24 cellular contexts compared by ENCODE assay signal in the genomic region with DNA sequence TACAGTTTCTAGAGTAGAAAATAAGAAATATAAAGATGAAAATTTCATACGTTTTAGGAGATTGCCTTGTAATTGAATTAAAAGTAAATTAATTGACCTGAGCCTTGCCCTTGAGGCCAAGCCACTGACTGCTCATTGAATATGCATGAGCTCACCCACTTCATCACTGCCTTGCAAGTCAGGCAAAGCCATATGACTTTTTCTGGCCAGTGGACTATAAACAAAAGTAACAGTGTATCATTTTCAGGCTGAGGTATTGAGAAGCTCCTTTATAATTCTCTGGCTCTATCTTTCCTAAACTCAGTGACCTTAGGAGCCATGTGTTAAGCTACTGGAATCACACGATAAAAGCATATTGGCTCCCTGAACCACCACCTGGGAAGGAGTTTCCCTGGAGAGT.
DNase-seq lines count a peak whose midpoint lies in the region; ATAC-seq, FAIRE-seq and TF ChIP-seq lines count a peak whose summit lies in the region.
"Had no signal": no experiment of that assay in that cellular context is flagged by ENCODE, and none has a peak within 500 bp of the region (broad histone marks: within the 10 kb centered on the region; RNA-seq: fewer than 3 reads in every experiment).

No MANE protein-coding gene starts in this region.

- H3K27me3 Mint-ChIP-seq in GM23338 (ENCODE audit: insufficient read depth, low read depth, poor library complexity) (peaks cover 2% of the 10 kb centered on the region), astrocyte (ENCODE audit: low read depth, unreplicated experiment) (peaks cover 2% of the 10 kb centered on the region)
- H3K27me3 Mint-ChIP-seq in activated T-helper 2 cell treated with anti-CD3 and anti-CD28 coated beads, Interferon-gamma antibody, Interleukin-2, Interleukin-4, amounts not matched to agents 10 μg/mL and 5 μg/mL and 100 μg/mL, durations not matched to agents 14 hours and 24 hours and 36 hours (ENCODE audit: low read depth) = peaks cover 8% of the 10 kb centered on the region
- H3K27me3 Mint-ChIP-seq: B cell had no signal

- no peak overlapping the region for H3K9ac ChIP-seq in astrocyte (ENCODE audit: low read length)

- no peaks in the 10 kb centered on the region for H3K36me3 ChIP-seq in GM23338 (ENCODE audit: insufficient read depth)
- no peaks in the 10 kb centered on the region for H3K36me3 ChIP-seq in astrocyte (ENCODE audit: insufficient read depth, low read length)
- no peaks in the 10 kb centered on the region for H3K36me3 ChIP-seq in brain microvascular endothelial cell (replicated peaks)
- H3K36me3 ChIP-seq: SJCRH30 had no signal

- no peaks in the 10 kb centered on the region for H3K9me3 Mint-ChIP-seq in GM23338
- no peaks in the 10 kb centered on the region for H3K9me3 Mint-ChIP-seq in astrocyte (ENCODE audit: unreplicated experiment)
- no peaks in the 10 kb centered on the region for H3K9me3 Mint-ChIP-seq in activated T-helper 2 cell treated with anti-CD3 and anti-CD28 coated beads, Interferon-gamma antibody, Interleukin-2, Interleukin-4, amounts not matched to agents 10 μg/mL and 5 μg/mL and 100 μg/mL, durations not matched to agents 14 hours and 24 hours and 36 hours
- H3K9me3 Mint-ChIP-seq: CD8-positive, alpha-beta T cell had no signal

- H3K79me2 ChIP-seq in GM23338 (replicated peaks; ENCODE audit: insufficient read depth) (no peaks in the 10 kb centered on the region), astrocyte (ENCODE audit: insufficient read depth, low read length) (no peaks in the 10 kb centered on the region)

- no peaks in the 10 kb centered on the region for H3F3A ChIP-seq in GM23338 (replicated peaks; ENCODE audit: low read depth)

- H3K27me3 ChIP-seq in GM23338 (ENCODE audit: insufficient read depth) (no peaks in the 10 kb centered on the region), astrocyte (ENCODE audit: insufficient read depth, low read length) (no peaks in the 10 kb centered on the region), brain microvascular endothelial cell (replicated peaks) (no peaks in the 10 kb centered on the region)
- H3K27me3 ChIP-seq: SJCRH30 had no signal

- H2AFZ ChIP-seq in GM23338 (peak overlapping the region; percentile 15; the same call in 1 of the 2 replicates), astrocyte (ENCODE audit: low read depth, low read length) (no peak overlapping the region)

- H4K20me1 ChIP-seq in GM23338 (replicated peaks; ENCODE audit: insufficient read depth) (no peaks in the 10 kb centered on the region), astrocyte (ENCODE audit: insufficient read depth, low read length) (no peaks in the 10 kb centered on the region)

- H3K36me3 Mint-ChIP-seq in GM23338 (ENCODE audit: low read depth) (no peaks in the 10 kb centered on the region), astrocyte (ENCODE audit: low read depth, unreplicated experiment) (peaks cover 2% of the 10 kb centered on the region)
- no peaks in the 10 kb centered on the region for H3K36me3 Mint-ChIP-seq in activated T-helper 2 cell treated with anti-CD3 and anti-CD28 coated beads, Interferon-gamma antibody, Interleukin-2, Interleukin-4, amounts not matched to agents 10 μg/mL and 5 μg/mL and 100 μg/mL, durations not matched to agents 14 hours and 24 hours and 36 hours (ENCODE audit: low read depth)
- H3K36me3 Mint-ChIP-seq: CD8-positive, alpha-beta T cell had no signal

- CTCF ChIA-PET in HEK293T (lab: Yijun Ruan, JAX) = interaction anchor here (0.6 kb wide), 1 partner anchor 880 kb away, joined by 3 read pairs; no protein-coding TSS in a partner anchor

- H3K9me2 ChIP-seq in GM23338 (ENCODE audit: insufficient read depth) = 0 out of 2 replicates have a peak, but pooled peaks cover 7% of the 10 kb centered on the region

- no peaks in the 10 kb centered on the region for H3K9me3 ChIP-seq in astrocyte (ENCODE audit: insufficient read depth, low read depth, low read length)
- H3K9me3 ChIP-seq: SJCRH30 had no signal

- DNase-seq in GM23338 (ENCODE audit: low spot score) (no peak), astrocyte (ENCODE audit: low read depth) (peak; percentile 52), medulla oblongata (ENCODE audit: extremely low spot score) (peak; percentile 21), HEK293T (ENCODE audit: extremely low spot score) (no peak), brain microvascular endothelial cell (no peak)
- DNase-seq in activated T-helper 2 cell treated with anti-CD3 and anti-CD28 coated beads, Interferon-gamma antibody, Interleukin-2, Interleukin-4, amounts not matched to agents 10 μg/mL and 5 μg/mL and 100 μg/mL, durations not matched to agents 14 hours and 24 hours and 36 hours (ENCODE audit: low spot score) = no peak
- DNase-seq: CD8-positive, alpha-beta T cell; Karpas-422; NCI-H1092 treated with DMSO at 0.1 percent for 48 hours; NCI-H1436; NCI-H187; NCI-H2081 treated with DMSO at 0.1 percent for 48 hours; NCI-H2171; NCI-H226; NCI-H510A; NCI-H748 treated with DMSO at 0.1 percent for 48 hours; NK-92 treated with Interleukin-12 subunit alpha and Interleukin-12 subunit beta, amount 100 ng/mL, for 24 hours; PC-3; SJCRH30 had no signal

- intact Hi-C loops in activated T-helper 2 cell treated with anti-CD3 and anti-CD28 coated beads, Interferon-gamma antibody, Interleukin-2, Interleukin-4, amounts not matched to agents 10 μg/mL and 5 μg/mL and 100 μg/mL, durations not matched to agents 14 hours and 24 hours and 36 hours (cut with micrococcal nuclease) = no loop called here

- in situ Hi-C loops in brain microvascular endothelial cell (cut with HindIII; ENCODE audit: low pct_ligation_motif_present, low sequenced_read_pairs) = no loop called here

- ATAC-seq in GM23338 = no peak
- ATAC-seq in HG02981 (IDR thresholded peaks at IDR 0.05; ENCODE audit: unreplicated experiment) = no peak
- ATAC-seq: CD8-positive, alpha-beta T cell; PC-3; Right ventricle myocardium inferior had no signal

- H3K27ac ChIP-seq in GM23338 (ENCODE audit: low read depth) = no peak overlapping the region
- H3K27ac ChIP-seq in astrocyte (ENCODE audit: low read depth, low read length) = no peak overlapping the region
- no peak overlapping the region for H3K27ac ChIP-seq in brain microvascular endothelial cell
- H3K27ac ChIP-seq: C4-2B, SJCRH30 had no signal

- POLR2A ChIA-PET in HEK293T (lab: Yijun Ruan, JAX) = no interaction called here

- H3K4me1 ChIP-seq in GM23338 (ENCODE audit: insufficient read depth) = no peaks in the 10 kb centered on the region
- no peaks in the 10 kb centered on the region for H3K4me1 ChIP-seq in astrocyte (ENCODE audit: insufficient read depth, low read length)
- H3K4me1 ChIP-seq: SJCRH30 had no signal

- no peak overlapping the region for H3K27ac Mint-ChIP-seq in GM23338
- no peak overlapping the region for H3K27ac Mint-ChIP-seq in astrocyte (ENCODE audit: unreplicated experiment)
- H3K27ac Mint-ChIP-seq in activated T-helper 2 cell treated with anti-CD3 and anti-CD28 coated beads, Interferon-gamma antibody, Interleukin-2, Interleukin-4, amounts not matched to agents 10 μg/mL and 5 μg/mL and 100 μg/mL, durations not matched to agents 14 hours and 24 hours and 36 hours = no peak overlapping the region
- H3K27ac Mint-ChIP-seq: B cell; CD8-positive, alpha-beta T cell had no signal

- H3K4me1 Mint-ChIP-seq in GM23338 (no peaks in the 10 kb centered on the region), astrocyte (ENCODE audit: low read depth, unreplicated experiment) (no peaks in the 10 kb centered on the region)
- no peaks in the 10 kb centered on the region for H3K4me1 Mint-ChIP-seq in activated T-helper 2 cell treated with anti-CD3 and anti-CD28 coated beads, Interferon-gamma antibody, Interleukin-2, Interleukin-4, amounts not matched to agents 10 μg/mL and 5 μg/mL and 100 μg/mL, durations not matched to agents 14 hours and 24 hours and 36 hours (ENCODE audit: low read depth)

- FAIRE-seq in astrocyte (lab: Jason Lieb, UNC) = no peak
- FAIRE-seq: H54 had no signal

- no peak overlapping the region for H3K4me3 ChIP-seq in GM23338
- H3K4me3 ChIP-seq in astrocyte (ENCODE audit: insufficient read depth, low read depth, low read length) = no peak overlapping the region
- no peak overlapping the region for H3K4me3 ChIP-seq in brain microvascular endothelial cell (ENCODE audit: low read depth, low read length)
- H3K4me3 ChIP-seq: SJCRH30 had no signal

- no peak overlapping the region for H3K4me2 ChIP-seq in GM23338
- no peak overlapping the region for H3K4me2 ChIP-seq in astrocyte (ENCODE audit: low read length)

- TF ChIP-seq CTCF in GM23338 (conservative IDR thresholded peaks at IDR 0.05; ENCODE audit: low read depth in 2 of 2) (no peak), astrocyte (IDR thresholded peaks at IDR 0.05; ENCODE audit: insufficient read depth, low read depth, low read length) (no peak), brain microvascular endothelial cell (IDR thresholded peaks at IDR 0.05; ENCODE audit: low read depth, low read length, missing control alignments) (no peak)

- no peak overlapping the region for H3K4me3 Mint-ChIP-seq in GM23338
- H3K4me3 Mint-ChIP-seq in astrocyte (ENCODE audit: unreplicated experiment) = no peak overlapping the region
- no peak overlapping the region for H3K4me3 Mint-ChIP-seq in activated T-helper 2 cell treated with anti-CD3 and anti-CD28 coated beads, Interferon-gamma antibody, Interleukin-2, Interleukin-4, amounts not matched to agents 10 μg/mL and 5 μg/mL and 100 μg/mL, durations not matched to agents 14 hours and 24 hours and 36 hours (ENCODE audit: low read depth)
- H3K4me3 Mint-ChIP-seq: B cell; CD8-positive, alpha-beta T cell had no signal

TF ChIP-seq in GM23338, 12 proteins besides CTCF, POLR2A, EP300 and RAD21:
- TF ChIP-seq ZNF331 (CRISPR knock-in tag; IDR thresholded peaks at IDR 0.05; ENCODE audit: low read depth) = no peak
TF ChIP-seq in GM23338: peak in this region for 0.

TF ChIP-seq in HEK293T, 16 proteins besides CTCF, POLR2A, EP300 and RAD21:
- TF ChIP-seq, protein P1, sequence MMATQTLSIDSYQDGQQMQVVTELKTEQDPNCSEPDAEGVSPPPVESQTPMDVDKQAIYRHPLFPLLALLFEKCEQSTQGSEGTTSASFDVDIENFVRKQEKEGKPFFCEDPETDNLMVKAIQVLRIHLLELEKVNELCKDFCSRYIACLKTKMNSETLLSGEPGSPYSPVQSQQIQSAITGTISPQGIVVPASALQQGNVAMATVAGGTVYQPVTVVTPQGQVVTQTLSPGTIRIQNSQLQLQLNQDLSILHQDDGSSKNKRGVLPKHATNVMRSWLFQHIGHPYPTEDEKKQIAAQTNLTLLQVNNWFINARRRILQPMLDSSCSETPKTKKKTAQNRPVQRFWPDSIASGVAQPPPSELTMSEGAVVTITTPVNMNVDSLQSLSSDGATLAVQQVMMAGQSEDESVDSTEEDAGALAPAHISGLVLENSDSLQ (IDR thresholded peaks at IDR 0.05) = no peak
- TF ChIP-seq FOXM1 (IDR thresholded peaks at IDR 0.05; ENCODE audit: borderline replicate concordance) = no peak
- no peak for TF ChIP-seq HDGF (IDR thresholded peaks at IDR 0.05; ENCODE audit: borderline replicate concordance)

Comparison
In these comparisons a context has a peak if more than half of its experiments do, and no peak if none do; other contexts are left out.
1. DNase-seq: peak in astrocyte (single experiment) and medulla oblongata (single experiment); none in GM23338 (single experiment), activated T-helper 2 cell treated with anti-CD3 and anti-CD28 coated beads, Interferon-gamma antibody, Interleukin-2, Interleukin-4, amounts not matched to agents 10 μg/mL and 5 μg/mL and 100 μg/mL, durations not matched to agents 14 hours and 24 hours and 36 hours (single experiment), HEK293T (single experiment) and brain microvascular endothelial cell (single experiment).